In the genomic region with DNA sequence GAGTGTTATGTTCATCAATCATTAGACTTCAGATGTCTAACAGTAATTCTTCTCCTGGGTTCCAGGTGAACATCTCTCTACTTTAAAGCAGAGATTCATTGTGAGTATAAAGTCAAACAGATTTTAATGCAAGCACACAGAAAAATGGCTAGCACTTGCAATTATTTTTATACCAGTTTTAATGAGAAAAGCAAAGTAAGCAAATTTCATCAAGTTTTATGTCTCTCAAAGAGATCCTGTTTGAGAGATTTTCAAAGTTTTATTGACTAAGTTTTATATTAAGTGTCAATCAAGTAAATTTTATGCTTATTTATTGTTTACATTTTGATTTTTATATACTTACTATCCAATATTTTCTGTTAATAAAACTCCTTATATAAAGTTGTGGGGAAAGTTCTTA, we compare ENCODE assay signal across 24 cellular contexts.
"Had no signal": no experiment of that assay in that cellular context is flagged by ENCODE, and none has a peak within 500 bp of the region (broad histone marks: within the 10 kb centered on the region; RNA-seq: fewer than 3 reads in every experiment).

No MANE protein-coding gene starts in this region.

- DNase-seq: hippocampal formation; kidney; left colon; left lung; lower lobe of right lung; mammary epithelial cell; mesenchymal stem cell; naive thymus-derived CD8-positive, alpha-beta T cell; nucleus accumbens; psoas muscle; spleen; stimulated activated CD4-positive, alpha-beta T cell treated with anti-CD3 and anti-CD28 coated beads, Interleukin-4, amount 100 ng/mL, for 24 hours; stimulated activated naive CD4-positive, alpha-beta T cell; tibial artery; trophoblast cell; upper lobe of right lung had no signal

- H2AFZ ChIP-seq: parathyroid adenoma had no signal

- FAIRE-seq: islet of Langerhans, kidney, urothelium cell line had no signal

- H3K9ac ChIP-seq: parathyroid adenoma had no signal

- H3K4me3 ChIP-seq: left lung, lower lobe of right lung, psoas muscle, skin epidermis, spleen, suprapubic skin, thoracic aorta, tibial artery, upper lobe of right lung had no signal

- H3K27me3 ChIP-seq: left lung, spleen, suprapubic skin, tibial artery, upper lobe of right lung had no signal

- H3K9me3 ChIP-seq: lower lobe of right lung, suprapubic skin, thoracic aorta, upper lobe of right lung had no signal

- ATAC-seq: left colon; left lung; lower lobe of right lung; naive thymus-derived CD8-positive, alpha-beta T cell; psoas muscle; sciatic nerve; stimulated activated effector memory CD8-positive, alpha-beta T cell treated with anti-CD3 and anti-CD28 coated beads, Interleukin-12 subunit alpha, Interleukin-12 subunit beta, amount 100 ng/mL, for 72 hours; upper lobe of right lung had no signal

- H3K36me3 ChIP-seq: left lung, lower lobe of right lung, spleen, suprapubic skin, thoracic aorta, tibial artery, upper lobe of right lung had no signal

- H3K4me1 ChIP-seq: left lung, lower lobe of right lung, parathyroid adenoma, psoas muscle, spleen, suprapubic skin, tibial artery, upper lobe of right lung had no signal

- H3K27ac ChIP-seq: left lung, lower lobe of right lung, parathyroid adenoma, psoas muscle, skin epidermis, spleen, suprapubic skin, thoracic aorta, tibial artery, upper lobe of right lung had no signal

- H3K79me2 ChIP-seq: parathyroid adenoma had no signal
